Comparison of ENCODE assay signal across 9 cellular contexts in the genomic region with DNA sequence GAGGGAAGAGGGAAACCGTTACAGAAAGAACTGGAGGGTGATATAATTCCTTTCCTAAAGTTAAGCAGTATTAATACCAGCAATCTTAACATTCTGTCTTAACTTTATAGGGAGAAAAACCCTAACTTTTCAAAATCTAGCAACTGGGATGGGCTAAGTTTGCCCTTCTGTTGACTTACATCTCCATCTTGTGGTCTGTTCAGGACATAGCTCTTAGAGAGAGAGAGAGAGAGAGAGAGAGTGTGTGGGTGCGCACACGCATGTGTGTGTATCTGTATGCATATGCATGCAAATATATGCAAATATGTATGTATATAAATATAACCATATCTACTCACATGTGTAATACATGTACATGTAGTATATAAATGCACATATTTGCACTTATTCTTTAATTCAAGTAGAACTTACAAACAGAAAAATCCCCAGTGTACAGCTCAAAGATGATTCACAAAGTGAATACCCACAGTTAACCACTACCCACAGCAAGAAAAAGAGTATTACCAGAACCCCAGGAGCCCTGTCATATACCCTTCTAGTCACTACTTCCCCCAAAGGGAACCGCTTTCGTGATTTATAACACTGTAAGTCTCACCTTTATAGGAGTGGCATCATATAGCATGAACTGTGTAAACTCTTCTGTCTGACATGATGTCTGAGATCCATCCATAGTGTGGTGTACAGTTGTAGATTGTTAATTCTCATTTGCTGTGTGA. TPM values are rescaled to one million over a fixed set of nuclear protein-coding genes. Genes with fewer than 3 reads are reported as not detected.
DNase-seq lines count a peak whose midpoint lies in the region; ATAC-seq and TF ChIP-seq lines count a peak whose summit lies in the region.
"Had no signal": no experiment of that assay in that cellular context is flagged by ENCODE, and none has a peak within 500 bp of the region (broad histone marks: within the 10 kb centered on the region; RNA-seq: fewer than 3 reads in every experiment).

No MANE protein-coding gene starts in this region.

- H3K36me3 ChIP-seq in CD8-positive, alpha-beta T cell (ENCODE audit: insufficient read depth, low read length) = no peaks in the 10 kb centered on the region

- no peaks in the 10 kb centered on the region for H3K36me3 Mint-ChIP-seq in activated T-helper 1 cell treated with anti-CD3 and anti-CD28 coated beads, Interleukin-12 subunit alpha, Interleukin-12 subunit beta, Interleukin-2, Interleukin-4 antibody, amounts not matched to agents 30 ng/mL and 10 ng/mL and 1 ng/mL, durations not matched to agents 14 hours and 24 hours and 36 hours (ENCODE audit: low read depth)
- peaks cover 15% of the 10 kb centered on the region for H3K36me3 Mint-ChIP-seq in CD8-positive, alpha-beta T cell

- H3K9me3 ChIP-seq in AG04450 (ENCODE audit: control insufficient read depth, insufficient read depth, low read length) = no peaks in the 10 kb centered on the region
- no peaks in the 10 kb centered on the region for H3K9me3 ChIP-seq in CD8-positive, alpha-beta T cell (ENCODE audit: low read length)

- H3K4me3 Mint-ChIP-seq in activated T-helper 1 cell treated with anti-CD3 and anti-CD28 coated beads, Interleukin-12 subunit alpha, Interleukin-12 subunit beta, Interleukin-2, Interleukin-4 antibody, amounts not matched to agents 30 ng/mL and 10 ng/mL and 1 ng/mL, durations not matched to agents 14 hours and 24 hours and 36 hours = no peak overlapping the region
- H3K4me3 Mint-ChIP-seq in CD8-positive, alpha-beta T cell = no peak overlapping the region

- TF ChIP-seq CTCF in AG04450 (IDR thresholded peaks at IDR 0.05; ENCODE audit: low read depth, low read length) (peak; percentile 77), GM13977 (IDR thresholded peaks at IDR 0.05; ENCODE audit: extremely low read depth, insufficient read depth, missing control alignments) (peak; percentile 56)
- TF ChIP-seq CTCF in CD8-positive, alpha-beta T cell (IDR thresholded peaks at IDR 0.05) = no peak

- H3K4me3 ChIP-seq in AG04450 (ENCODE audit: low read depth, low read length) = no peak overlapping the region
- H3K4me3 ChIP-seq in CD8-positive, alpha-beta T cell (ENCODE audit: low read depth, low read length) = no peak overlapping the region

- in situ Hi-C loops in GM13977 (cut with MboI; ENCODE audit: low pct_unique_long_range_greater_than_20kb, low sequenced_read_pairs, unreplicated experiment) = loop anchor here (25.0 kb wide), 1 partner anchor 542 kb away; no protein-coding TSS in a partner anchor

- H3K27ac ChIP-seq in AG04450 (ENCODE audit: low read depth, low read length) = no peak overlapping the region
- H3K27ac ChIP-seq in CD8-positive, alpha-beta T cell (ENCODE audit: low read depth, low read length) = no peak overlapping the region
- H3K27ac ChIP-seq: HL-60 had no signal

- no peak for ATAC-seq in CD8-positive, alpha-beta T cell
- ATAC-seq in GM21360 (IDR thresholded peaks at IDR 0.05; ENCODE audit: unreplicated experiment) = no peak

- CTCF ChIA-PET in AG04450 (lab: Charles Lee) = interaction anchor here (0.6 to 1.2 kb wide), 6 partner anchors 9 to 640 kb away, joined by 3 to 6 read pairs (median 4); no protein-coding TSS in a partner anchor
- CTCF ChIA-PET in CD8-positive, alpha-beta T cell (lab: Charles Lee) = no interaction called here

- POLR2A ChIA-PET in AG04450 (lab: Yijun Ruan, JAX) = no interaction called here
- POLR2A ChIA-PET in CD8-positive, alpha-beta T cell (lab: Charles Lee) = no interaction called here

- peaks cover 8% of the 10 kb centered on the region for H3K4me1 Mint-ChIP-seq in activated T-helper 1 cell treated with anti-CD3 and anti-CD28 coated beads, Interleukin-12 subunit alpha, Interleukin-12 subunit beta, Interleukin-2, Interleukin-4 antibody, amounts not matched to agents 30 ng/mL and 10 ng/mL and 1 ng/mL, durations not matched to agents 14 hours and 24 hours and 36 hours (ENCODE audit: low read depth)
- no peaks in the 10 kb centered on the region for H3K4me1 Mint-ChIP-seq in CD8-positive, alpha-beta T cell (ENCODE audit: low read depth)

- H3K27ac Mint-ChIP-seq in activated T-helper 1 cell treated with anti-CD3 and anti-CD28 coated beads, Interleukin-12 subunit alpha, Interleukin-12 subunit beta, Interleukin-2, Interleukin-4 antibody, amounts not matched to agents 30 ng/mL and 10 ng/mL and 1 ng/mL, durations not matched to agents 14 hours and 24 hours and 36 hours = no peak overlapping the region
- H3K27ac Mint-ChIP-seq in CD8-positive, alpha-beta T cell = no peak overlapping the region

- no peaks in the 10 kb centered on the region for H3K9me3 Mint-ChIP-seq in activated T-helper 1 cell treated with anti-CD3 and anti-CD28 coated beads, Interleukin-12 subunit alpha, Interleukin-12 subunit beta, Interleukin-2, Interleukin-4 antibody, amounts not matched to agents 30 ng/mL and 10 ng/mL and 1 ng/mL, durations not matched to agents 14 hours and 24 hours and 36 hours
- H3K9me3 Mint-ChIP-seq in CD8-positive, alpha-beta T cell = no peaks in the 10 kb centered on the region

- DNase-seq in AG04450 (ENCODE audit: low read depth, low spot score) (no peak), GM13977 (ENCODE audit: low spot score) (peak; percentile 44), SW480 (ENCODE audit: low spot score) (peak; percentile 7), inferior parietal cortex (ENCODE audit: extremely low spot score) (peak; percentile 36), SKM-1 treated with dmso at 0.1 percent for 144 hours (lab: John Stamatoyannopoulos, UW; ENCODE audit: unreplicated experiment) (no peak)
- no peak for DNase-seq in activated T-helper 1 cell treated with anti-CD3 and anti-CD28 coated beads, Interleukin-12 subunit alpha, Interleukin-12 subunit beta, Interleukin-2, Interleukin-4 antibody, amounts not matched to agents 30 ng/mL and 10 ng/mL and 1 ng/mL, durations not matched to agents 14 hours and 24 hours and 36 hours (ENCODE audit: low spot score)
- DNase-seq in CD8-positive, alpha-beta T cell = no peak

- no peaks in the 10 kb centered on the region for H3K27me3 Mint-ChIP-seq in activated T-helper 1 cell treated with anti-CD3 and anti-CD28 coated beads, Interleukin-12 subunit alpha, Interleukin-12 subunit beta, Interleukin-2, Interleukin-4 antibody, amounts not matched to agents 30 ng/mL and 10 ng/mL and 1 ng/mL, durations not matched to agents 14 hours and 24 hours and 36 hours (ENCODE audit: insufficient read depth)
- H3K27me3 Mint-ChIP-seq in CD8-positive, alpha-beta T cell (ENCODE audit: low read depth) = no peaks in the 10 kb centered on the region

- no peaks in the 10 kb centered on the region for H3K4me1 ChIP-seq in CD8-positive, alpha-beta T cell (ENCODE audit: insufficient read depth, low read length)

- intact Hi-C loops in activated T-helper 1 cell treated with anti-CD3 and anti-CD28 coated beads, Interleukin-12 subunit alpha, Interleukin-12 subunit beta, Interleukin-2, Interleukin-4 antibody, amounts not matched to agents 30 ng/mL and 10 ng/mL and 1 ng/mL, durations not matched to agents 14 hours and 24 hours and 36 hours (cut with micrococcal nuclease) = loop anchor here (1.0 to 10.0 kb wide), 3 partner anchors 127 to 414 kb away; no protein-coding TSS in a partner anchor
- intact Hi-C loops in CD8-positive, alpha-beta T cell (cut with DNase I, micrococcal nuclease) = loop anchor here (5.0 to 10.0 kb wide), 4 partner anchors 127 to 534 kb away; no protein-coding TSS in a partner anchor

- no peaks in the 10 kb centered on the region for H3K27me3 ChIP-seq in AG04450 (ENCODE audit: control insufficient read depth, insufficient read depth, low read length)
- H3K27me3 ChIP-seq in CD8-positive, alpha-beta T cell (ENCODE audit: insufficient read depth, low read length) = no peaks in the 10 kb centered on the region

RNA-seq across cellular contexts. Expression of gene STX8, which starts 46.4 kb away (rescaled TPM):
- polyA plus RNA-seq in AG04450 (2011; rRNA removed) = 89.6 and 103 TPM in 2 replicates
- polyA minus RNA-seq in AG04450 (2011; rRNA and poly(A)+ RNA removed) = 57.0 and 57.3 TPM in 2 replicates
- 45.4 and 47.2 TPM in 2 replicates for total RNA-seq in activated T-helper 1 cell treated with anti-CD3 and anti-CD28 coated beads, Interleukin-12 subunit alpha, Interleukin-12 subunit beta, Interleukin-2, Interleukin-4 antibody, amounts not matched to agents 30 ng/mL and 10 ng/mL and 1 ng/mL, durations not matched to agents 14 hours and 24 hours and 36 hours
- 10 to 100 TPM; 38.6 to 43.7 TPM for total RNA-seq in CD8-positive, alpha-beta T cell

RNA-seq across cellular contexts. Expression of gene CFAP52, which starts 47.3 kb away (rescaled TPM):
- polyA plus RNA-seq in AG04450 (2011; rRNA removed) = not detected in 2 replicates
- polyA minus RNA-seq in AG04450 (2011; rRNA and poly(A)+ RNA removed) = not detected in 2 replicates
- not detected in 2 replicates for total RNA-seq in activated T-helper 1 cell treated with anti-CD3 and anti-CD28 coated beads, Interleukin-12 subunit alpha, Interleukin-12 subunit beta, Interleukin-2, Interleukin-4 antibody, amounts not matched to agents 30 ng/mL and 10 ng/mL and 1 ng/mL, durations not matched to agents 14 hours and 24 hours and 36 hours
- not detected for total RNA-seq in CD8-positive, alpha-beta T cell

Comparison
In these comparisons a context has a peak if more than half of its experiments do, and no peak if none do; other contexts are left out.
1. DNase-seq: peak in GM13977 (single experiment), SW480 (single experiment) and inferior parietal cortex (single experiment); none in AG04450 (single experiment), activated T-helper 1 cell treated with anti-CD3 and anti-CD28 coated beads, Interleukin-12 subunit alpha, Interleukin-12 subunit beta, Interleukin-2, Interleukin-4 antibody, amounts not matched to agents 30 ng/mL and 10 ng/mL and 1 ng/mL, durations not matched to agents 14 hours and 24 hours and 36 hours (single experiment), SKM-1 treated with dmso at 0.1 percent for 144 hours (single experiment) and CD8-positive, alpha-beta T cell (0 of 7).